ENCODE assay signal across 7 cellular contexts in the genomic region with DNA sequence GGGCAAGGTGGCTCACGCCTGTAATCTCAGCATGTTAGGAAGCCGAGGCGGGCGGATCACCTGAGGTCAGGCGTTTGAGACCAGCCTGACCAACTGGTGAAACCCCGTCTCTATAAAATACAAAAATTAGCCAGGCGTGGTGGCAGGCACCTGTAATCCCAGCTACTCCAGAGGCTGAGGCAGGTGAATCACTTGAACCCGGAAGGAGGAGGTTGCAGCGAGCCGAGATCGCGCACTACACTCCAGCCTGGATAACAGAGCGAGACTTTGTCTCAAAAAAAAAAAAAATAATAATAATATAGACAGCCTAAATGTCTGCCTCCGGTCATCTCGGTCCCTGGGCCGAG. TPM values are rescaled to one million over a fixed set of nuclear protein-coding genes. Genes with fewer than 3 reads are reported as not detected.
DNase-seq lines count a peak whose midpoint lies in the region; TF ChIP-seq lines count a peak whose summit lies in the region.
"Not testable (repeated sequence)": the region's sequence is repeated elsewhere in the genome, so short reads cannot be mapped to it uniquely, and the experiment has no call there.

No MANE protein-coding gene starts in this region.

- H3K27me3 ChIP-seq in mammary epithelial cell (ENCODE audit: insufficient read depth, low read length); mononuclear cell (ENCODE audit: insufficient read depth, low read length); skeletal muscle tissue (ENCODE audit: control insufficient read depth in 3 of 3, insufficient read depth in 3 of 3, low read length in 3 of 3): not testable (repeated sequence)

- not testable (repeated sequence) for H3K9me3 ChIP-seq in mammary epithelial cell (replicated peaks; ENCODE audit: insufficient read depth, low read length); mononuclear cell (ENCODE audit: low read depth, low read length); skeletal muscle tissue (ENCODE audit: control insufficient read depth in 3 of 3, low read length in 3 of 3)

- H3K27me3 Mint-ChIP-seq in activated CD4-positive, alpha-beta memory T cell treated with anti-CD3 and anti-CD28 coated beads for 36 hours; glutamatergic neuron (ENCODE audit: unreplicated experiment): not testable (repeated sequence)

- peak overlapping the region; percentile 96 for H3K27ac Mint-ChIP-seq in activated CD4-positive, alpha-beta memory T cell treated with anti-CD3 and anti-CD28 coated beads for 36 hours
- H3K27ac Mint-ChIP-seq in glutamatergic neuron (ENCODE audit: unreplicated experiment): peak overlapping the region; percentile 90

- not testable (repeated sequence) for BruUV-seq in mammary epithelial cell (replicated peaks; lab: Mats Ljungman, UMichigan)

- H3K9me3 Mint-ChIP-seq in activated CD4-positive, alpha-beta memory T cell treated with anti-CD3 and anti-CD28 coated beads for 36 hours; glutamatergic neuron (ENCODE audit: unreplicated experiment): not testable (repeated sequence)

- peaks cover 42% of the 10 kb centered on the region for H3K4me1 Mint-ChIP-seq in activated CD4-positive, alpha-beta memory T cell treated with anti-CD3 and anti-CD28 coated beads for 36 hours (ENCODE audit: low read depth)
- H3K4me1 Mint-ChIP-seq in glutamatergic neuron (ENCODE audit: low read depth, unreplicated experiment): not testable (repeated sequence)

- in situ Hi-C loops in mammary epithelial cell (cut with MboI; ENCODE audit: low sequenced_read_pairs in 2 of 2): loop anchor here (10.0 to 25.0 kb wide), 2 partner anchors 367 to 535 kb away; partner anchors contain the start of genes ERG28 (in 1 of the 2) and TTLL5 (in 1 of the 2)

- WGBS in mammary epithelial cell (ENCODE audit: low coverage, missing lambda C conversion rate): 42% methylated on average over 12 of the region's 16 CpGs

- H3K9ac ChIP-seq in mammary epithelial cell (ENCODE audit: insufficient read depth, low read length) (peak overlapping the region; percentile 81), skeletal muscle tissue (ENCODE audit: low read depth in 1 of 3, low read length in 3 of 3) (peak overlapping the region; percentile 98 to 99 (median 98))

- POLR2A ChIA-PET in activated CD4-positive, alpha-beta memory T cell treated with anti-CD3 and anti-CD28 coated beads for 36 hours (lab: Charles Lee): interaction anchor here (0.7 to 2.2 kb wide), 11 partner anchors 12 to 439 kb away, joined by 3 to 9 read pairs (median 4); no protein-coding TSS in a partner anchor

- H3K4me3 Mint-ChIP-seq in activated CD4-positive, alpha-beta memory T cell treated with anti-CD3 and anti-CD28 coated beads for 36 hours: peak overlapping the region; percentile 99
- peak overlapping the region; percentile 92 for H3K4me3 Mint-ChIP-seq in glutamatergic neuron (ENCODE audit: unreplicated experiment)

- not testable (repeated sequence) for H3K36me3 ChIP-seq in mammary epithelial cell (ENCODE audit: insufficient read depth, low read length); skeletal muscle tissue (ENCODE audit: control insufficient read depth in 3 of 3, insufficient read depth in 3 of 3, low read length in 3 of 3)

- peak; percentile 21 for DNase-seq in GM12865 (ENCODE audit: low read depth)
- peak; percentile 6 for DNase-seq in NCI-H146 (lab: John Stamatoyannopoulos, UW)
- DNase-seq in activated CD4-positive, alpha-beta memory T cell treated with anti-CD3 and anti-CD28 coated beads for 36 hours: peak; percentile 47
- not testable (repeated sequence) for DNase-seq in mammary epithelial cell, glutamatergic neuron

- not testable (repeated sequence) for H4K20me1 ChIP-seq in mammary epithelial cell (ENCODE audit: insufficient read depth, low read length)

- H3K79me2 ChIP-seq in mammary epithelial cell (ENCODE audit: insufficient read depth, low read length): peaks cover 39% of the 10 kb centered on the region

- dilution Hi-C loops in mammary epithelial cell (cut with HindIII; ENCODE audit: low sequenced_read_pairs): loop anchor here (5.0 to 25.0 kb wide), 3 partner anchors 175 to 435 kb away; no protein-coding TSS in a partner anchor

- CTCF ChIA-PET in activated CD4-positive, alpha-beta memory T cell treated with anti-CD3 and anti-CD28 coated beads for 36 hours (lab: Charles Lee): interaction anchor here (1.6 to 10.9 kb wide), 4 partner anchors 172 to 267 kb away, joined by 4 to 280 read pairs (median 6); no protein-coding TSS in a partner anchor
- CTCF ChIA-PET in mammary epithelial cell (lab: Charles Lee; ENCODE audit: low non-redundant PET): interaction anchor here (0.6 kb wide), 1 partner anchor 433 kb away, joined by 4 read pairs; no protein-coding TSS in a partner anchor

- H3K27ac ChIP-seq in mammary epithelial cell (ENCODE audit: insufficient read depth, low read depth, low read length): peak overlapping the region; percentile 85
- peak overlapping the region; percentile 94 for H3K27ac ChIP-seq in skeletal muscle tissue (ENCODE audit: low read depth, low read length)

- peak overlapping the region; percentile 89 for H3K4me2 ChIP-seq in mammary epithelial cell (ENCODE audit: insufficient read depth, low read depth, low read length)

- H3K36me3 Mint-ChIP-seq in activated CD4-positive, alpha-beta memory T cell treated with anti-CD3 and anti-CD28 coated beads for 36 hours; glutamatergic neuron (ENCODE audit: unreplicated experiment): not testable (repeated sequence)

- intact Hi-C loops in activated CD4-positive, alpha-beta memory T cell treated with anti-CD3 and anti-CD28 coated beads for 36 hours (cut with micrococcal nuclease): loop anchor here (1.0 to 10.0 kb wide), 9 partner anchors 12 to 535 kb away; partner anchors contain the start of genes ACYP1, BATF, EIF2B2 and ERG28
- intact Hi-C loops in mammary epithelial cell (cut with micrococcal nuclease): not testable (repeated sequence)

- H3K4me3 ChIP-seq in GM12865 (ENCODE audit: low read depth, low read length): peak overlapping the region; percentile 100
- peak overlapping the region; percentile 69 to 80 (median 75) for H3K4me3 ChIP-seq in mammary epithelial cell (replicated peaks in 1 of 3; ENCODE audit: insufficient read depth in 1 of 3, low read depth in 2 of 3, low read length in 3 of 3)
- peak overlapping the region; percentile 76 for H3K4me3 ChIP-seq in mononuclear cell (ENCODE audit: low read length)
- peak overlapping the region; percentile 82 to 96 (median 94) for H3K4me3 ChIP-seq in skeletal muscle tissue (ENCODE audit: low read length in 3 of 3)

- peak overlapping the region; percentile 93 for H2AFZ ChIP-seq in mammary epithelial cell (ENCODE audit: low read depth, low read length)

- not testable (repeated sequence) for TF ChIP-seq CTCF in GM12865 (IDR thresholded peaks at IDR 0.05; ENCODE audit: insufficient read depth, low read depth, low read length, missing control alignments); mammary epithelial cell (conservative IDR thresholded peaks at IDR 0.05 in 1 of 2, IDR thresholded peaks at IDR 0.05 in 1 of 2; ENCODE audit: extremely low read depth in 1 of 2, insufficient read depth in 1 of 2, low read depth in 1 of 2, low read length in 2 of 2); glutamatergic neuron (IDR thresholded peaks at IDR 0.05; ENCODE audit: partially characterized antibody, unreplicated experiment)

- H3K4me1 ChIP-seq in mammary epithelial cell (ENCODE audit: insufficient read depth, low read length) (peaks cover 37% of the 10 kb centered on the region), mononuclear cell (ENCODE audit: insufficient read depth, low read length) (peaks cover 41% of the 10 kb centered on the region), skeletal muscle tissue (ENCODE audit: control insufficient read depth in 3 of 3, insufficient read depth in 3 of 3, low read length in 3 of 3) (peaks cover 18 to 27% (median 26%) of the 10 kb centered on the region in 3 donors)

RNA-seq across cellular contexts. Expression of gene NEK9, which starts 0.6 kb away (rescaled TPM):
- total RNA-seq in activated CD4-positive, alpha-beta memory T cell treated with anti-CD3 and anti-CD28 coated beads for 36 hours: 10 to 100 TPM; 51.8 to 56.4 TPM
- total RNA-seq in mammary epithelial cell: 10 to 100 TPM; 31.7 to 58.0 TPM
- polyA plus RNA-seq in mammary epithelial cell: 17.7 TPM
- 54.9 TPM for polyA minus RNA-seq in mammary epithelial cell
- 50.7 TPM for total RNA-seq in glutamatergic neuron (ENCODE audit: unreplicated experiment)
- total RNA-seq in mononuclear cell: 33.3 TPM
- total RNA-seq in skeletal muscle tissue: 59.0 TPM

RNA-seq across cellular contexts. Expression of gene TMED10, which starts 49.0 kb away (rescaled TPM):
- total RNA-seq in activated CD4-positive, alpha-beta memory T cell treated with anti-CD3 and anti-CD28 coated beads for 36 hours: 100 to 1,000 TPM; 189 to 201 TPM
- total RNA-seq in mammary epithelial cell (100 to 1,000 TPM; 389 to 397 TPM), glutamatergic neuron (ENCODE audit: unreplicated experiment) (124 TPM), mononuclear cell (180 TPM), skeletal muscle tissue (116 TPM)
- polyA plus RNA-seq in mammary epithelial cell: 385 TPM
- 522 TPM for polyA minus RNA-seq in mammary epithelial cell

RNA-seq across cellular contexts. Expression of gene ZC2HC1C, which starts 58.0 kb away (rescaled TPM):
- total RNA-seq in activated CD4-positive, alpha-beta memory T cell treated with anti-CD3 and anti-CD28 coated beads for 36 hours: 1 to 10 TPM; 1.4 to 2.1 TPM
- total RNA-seq in mammary epithelial cell (under 1 TPM; 0.17 to 0.89 TPM), glutamatergic neuron (ENCODE audit: unreplicated experiment) (3.2 TPM), mononuclear cell (not detected), skeletal muscle tissue (under 0.01 TPM)
- polyA plus RNA-seq in mammary epithelial cell: 0.94 TPM
- polyA minus RNA-seq in mammary epithelial cell: not detected
